In the genomic region with DNA sequence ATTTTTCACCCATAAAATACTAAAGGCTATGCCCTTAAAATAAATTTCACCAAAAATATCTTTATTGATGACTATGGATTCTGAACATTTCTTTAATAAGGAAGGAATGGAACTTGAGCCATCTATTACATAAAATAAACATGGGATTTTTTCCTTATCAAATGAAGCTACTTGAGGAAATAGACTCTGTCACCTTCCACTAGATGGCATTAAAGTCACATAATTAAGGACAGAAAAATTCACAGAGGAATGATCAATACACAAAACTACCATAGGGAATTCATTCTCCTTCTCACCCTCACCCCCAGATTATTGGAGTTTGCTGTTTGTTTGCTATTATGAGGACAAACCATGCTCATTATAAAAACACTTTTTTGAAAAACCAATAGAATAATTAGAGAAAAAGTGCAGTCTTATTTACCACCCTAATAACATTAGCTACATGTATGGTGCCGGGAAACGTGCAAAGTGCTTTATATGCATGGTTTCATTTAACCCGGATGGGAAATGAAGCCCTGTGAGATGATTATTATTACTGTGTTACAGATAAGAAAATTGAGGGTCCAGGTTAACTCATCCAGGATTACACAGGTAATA, we compare ENCODE assay signal across 10 cellular contexts. TPM values are rescaled to one million over a fixed set of nuclear protein-coding genes. Genes with fewer than 3 reads are reported as not detected.
DNase-seq lines count a peak whose midpoint lies in the region; ATAC-seq, FAIRE-seq and TF ChIP-seq lines count a peak whose summit lies in the region.
"Had no signal": no experiment of that assay in that cellular context is flagged by ENCODE, and none has a peak within 500 bp of the region (broad histone marks: within the 10 kb centered on the region; RNA-seq: fewer than 3 reads in every experiment).

No MANE protein-coding gene starts in this region.

- no peaks in the 10 kb centered on the region for H3K4me1 Mint-ChIP-seq in stimulated activated effector memory CD8-positive, alpha-beta T cell treated with anti-CD3 and anti-CD28 coated beads, Interleukin-12 subunit alpha, Interleukin-12 subunit beta, amount 100 ng/mL, for 72 hours

- H3K4me3 ChIP-seq in bronchial epithelial cell (ENCODE audit: low read depth, low read length) (no peak overlapping the region), neural cell (ENCODE audit: low read length) (no peak overlapping the region)
- H3K4me3 ChIP-seq: SK-N-MC had no signal

- H3K27ac ChIP-seq in neural cell (ENCODE audit: low read length): no peak overlapping the region
- H3K27ac ChIP-seq: SK-N-MC had no signal

- no peaks in the 10 kb centered on the region for H3K9me3 ChIP-seq in neural cell (ENCODE audit: low read length)

- TF ChIP-seq CTCF in bronchial epithelial cell (IDR thresholded peaks at IDR 0.05; ENCODE audit: insufficient read depth, low read length, severe bottlenecking): peak; percentile 11
- TF ChIP-seq CTCF in neural cell (IDR thresholded peaks at IDR 0.05; ENCODE audit: poor library complexity, severe bottlenecking): peak; percentile 80

- TF ChIP-seq POLR2A in GM12892 (IDR thresholded peaks at IDR 0.05; ENCODE audit: low read depth, low read length): no peak

- no peak overlapping the region for H3K4me3 Mint-ChIP-seq in stimulated activated effector memory CD8-positive, alpha-beta T cell treated with anti-CD3 and anti-CD28 coated beads, Interleukin-12 subunit alpha, Interleukin-12 subunit beta, amount 100 ng/mL, for 72 hours

- H2AFZ ChIP-seq in neural cell (ENCODE audit: low read depth, low read length): no peak overlapping the region

- peak; percentile 87 for TF ChIP-seq RAD21 in neural cell (conservative IDR thresholded peaks at IDR 0.05)

- no peaks in the 10 kb centered on the region for H3K36me3 Mint-ChIP-seq in stimulated activated effector memory CD8-positive, alpha-beta T cell treated with anti-CD3 and anti-CD28 coated beads, Interleukin-12 subunit alpha, Interleukin-12 subunit beta, amount 100 ng/mL, for 72 hours

- no peaks in the 10 kb centered on the region for H3F3A ChIP-seq in neural cell (ENCODE audit: insufficient read depth, low read length, poor library complexity, severe bottlenecking)

- H3K9me2 ChIP-seq in neural cell (ENCODE audit: insufficient read depth, low read length): no peaks in the 10 kb centered on the region

- H3K27me3 ChIP-seq in bronchial epithelial cell (ENCODE audit: control insufficient read depth, insufficient read depth, low read length) (no peaks in the 10 kb centered on the region), neural cell (ENCODE audit: insufficient read depth, low read depth, low read length) (no peaks in the 10 kb centered on the region)

- DNase-seq in DMS53 treated with DMSO at 0.1 percent for 48 hours (lab: John Stamatoyannopoulos, UW; ENCODE audit: unreplicated experiment) (peak; percentile 19), Kasumi-1 (lab: John Stamatoyannopoulos, UW) (peak; percentile 60 to 64), bronchial epithelial cell (ENCODE audit: low read depth) (peak; percentile 49), mesenteric fat pad (ENCODE audit: low spot score) (no peak), GM12892 (ENCODE audit: insufficient read length) (no peak)
- no peak for DNase-seq in stimulated activated effector memory CD8-positive, alpha-beta T cell treated with anti-CD3 and anti-CD28 coated beads, Interleukin-12 subunit alpha, Interleukin-12 subunit beta, amount 100 ng/mL, for 72 hours (ENCODE audit: low spot score in 2 of 2)

- no peaks in the 10 kb centered on the region for H3K79me2 ChIP-seq in neural cell (replicated peaks; ENCODE audit: insufficient read depth, low read length)

- H3K27ac Mint-ChIP-seq in stimulated activated effector memory CD8-positive, alpha-beta T cell treated with anti-CD3 and anti-CD28 coated beads, Interleukin-12 subunit alpha, Interleukin-12 subunit beta, amount 100 ng/mL, for 72 hours: no peak overlapping the region

- no peaks in the 10 kb centered on the region for H3K9me3 Mint-ChIP-seq in stimulated activated effector memory CD8-positive, alpha-beta T cell treated with anti-CD3 and anti-CD28 coated beads, Interleukin-12 subunit alpha, Interleukin-12 subunit beta, amount 100 ng/mL, for 72 hours

- no peaks in the 10 kb centered on the region for H3K36me3 ChIP-seq in bronchial epithelial cell (ENCODE audit: control insufficient read depth, insufficient read depth, low read length)
- no peaks in the 10 kb centered on the region for H3K36me3 ChIP-seq in neural cell (ENCODE audit: insufficient read depth, low read length)

- no peak overlapping the region for H3K9ac ChIP-seq in neural cell (ENCODE audit: low read length)

- no peak for ATAC-seq in stimulated activated effector memory CD8-positive, alpha-beta T cell treated with anti-CD3 and anti-CD28 coated beads, Interleukin-12 subunit alpha, Interleukin-12 subunit beta, amount 100 ng/mL, for 72 hours
- ATAC-seq in GM18867 (IDR thresholded peaks at IDR 0.05; ENCODE audit: unreplicated experiment): no peak

- FAIRE-seq in bronchial epithelial cell (lab: Jason Lieb, UNC) (no peak), GM12892 (lab: Jason Lieb, UNC) (no peak)
- FAIRE-seq: colon had no signal

- H4K20me1 ChIP-seq in neural cell (ENCODE audit: insufficient read depth): no peaks in the 10 kb centered on the region

- no peak overlapping the region for H3K4me2 ChIP-seq in neural cell (ENCODE audit: low read length)

- TF ChIP-seq EP300 in neural cell (conservative IDR thresholded peaks at IDR 0.05; ENCODE audit: poor library complexity, severe bottlenecking): no peak

TF ChIP-seq in neural cell, 6 proteins besides CTCF, POLR2A, EP300 and RAD21:
- TF ChIP-seq POLR2AphosphoS5 (IDR thresholded peaks at IDR 0.05) (no peak), SMC3 (conservative IDR thresholded peaks at IDR 0.05; ENCODE audit: poor library complexity) (peak; percentile 90), EZH2 (IDR thresholded peaks at IDR 0.05; ENCODE audit: borderline replicate concordance, insufficient read depth, low read length, poor library complexity, severe bottlenecking) (no peak), TAF1 (IDR thresholded peaks at IDR 0.05; ENCODE audit: low read depth) (no peak)
- TF ChIP-seq, protein P1, sequence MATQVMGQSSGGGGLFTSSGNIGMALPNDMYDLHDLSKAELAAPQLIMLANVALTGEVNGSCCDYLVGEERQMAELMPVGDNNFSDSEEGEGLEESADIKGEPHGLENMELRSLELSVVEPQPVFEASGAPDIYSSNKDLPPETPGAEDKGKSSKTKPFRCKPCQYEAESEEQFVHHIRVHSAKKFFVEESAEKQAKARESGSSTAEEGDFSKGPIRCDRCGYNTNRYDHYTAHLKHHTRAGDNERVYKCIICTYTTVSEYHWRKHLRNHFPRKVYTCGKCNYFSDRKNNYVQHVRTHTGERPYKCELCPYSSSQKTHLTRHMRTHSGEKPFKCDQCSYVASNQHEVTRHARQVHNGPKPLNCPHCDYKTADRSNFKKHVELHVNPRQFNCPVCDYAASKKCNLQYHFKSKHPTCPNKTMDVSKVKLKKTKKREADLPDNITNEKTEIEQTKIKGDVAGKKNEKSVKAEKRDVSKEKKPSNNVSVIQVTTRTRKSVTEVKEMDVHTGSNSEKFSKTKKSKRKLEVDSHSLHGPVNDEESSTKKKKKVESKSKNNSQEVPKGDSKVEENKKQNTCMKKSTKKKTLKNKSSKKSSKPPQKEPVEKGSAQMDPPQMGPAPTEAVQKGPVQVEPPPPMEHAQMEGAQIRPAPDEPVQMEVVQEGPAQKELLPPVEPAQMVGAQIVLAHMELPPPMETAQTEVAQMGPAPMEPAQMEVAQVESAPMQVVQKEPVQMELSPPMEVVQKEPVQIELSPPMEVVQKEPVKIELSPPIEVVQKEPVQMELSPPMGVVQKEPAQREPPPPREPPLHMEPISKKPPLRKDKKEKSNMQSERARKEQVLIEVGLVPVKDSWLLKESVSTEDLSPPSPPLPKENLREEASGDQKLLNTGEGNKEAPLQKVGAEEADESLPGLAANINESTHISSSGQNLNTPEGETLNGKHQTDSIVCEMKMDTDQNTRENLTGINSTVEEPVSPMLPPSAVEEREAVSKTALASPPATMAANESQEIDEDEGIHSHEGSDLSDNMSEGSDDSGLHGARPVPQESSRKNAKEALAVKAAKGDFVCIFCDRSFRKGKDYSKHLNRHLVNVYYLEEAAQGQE (IDR thresholded peaks at IDR 0.05; ENCODE audit: borderline replicate concordance): no peak

RNA-seq across cellular contexts. Expression of a gene that starts 21.1 kb away (rescaled TPM):
- not detected in 2 replicates for total RNA-seq in bronchial epithelial cell
- not detected in 2 replicates for polyA plus RNA-seq in neural cell
- not detected in 2 replicates for polyA minus RNA-seq in neural cell
- not detected for total RNA-seq in mesenteric fat pad
- polyA plus RNA-seq in GM12892 (2012; ENCODE audit: missing spikeins): not detected

Comparison
In these comparisons a context has a peak if more than half of its experiments do, and no peak if none do; other contexts are left out.
1. DNase-seq: peak in DMS53 treated with DMSO at 0.1 percent for 48 hours (single experiment), Kasumi-1 (2 of 2) and bronchial epithelial cell (single experiment); none in mesenteric fat pad (single experiment), stimulated activated effector memory CD8-positive, alpha-beta T cell treated with anti-CD3 and anti-CD28 coated beads, Interleukin-12 subunit alpha, Interleukin-12 subunit beta, amount 100 ng/mL, for 72 hours (0 of 2) and GM12892 (single experiment).